ENCODE assay signal across 26 cellular contexts in genomic region chr3:138797508-138798038, GRCh38. TPM values are rescaled to one million over a fixed set of nuclear protein-coding genes. Genes with fewer than 3 reads are reported as not detected.
DNase-seq lines count a peak whose midpoint lies in the region; ATAC-seq and TF ChIP-seq lines count a peak whose summit lies in the region.
"Had no signal": no experiment of that assay in that cellular context is flagged by ENCODE, and none has a peak within 500 bp of the region (broad histone marks: within the 10 kb centered on the region; RNA-seq: fewer than 3 reads in every experiment).

No MANE protein-coding gene starts in this region.

- H3K9me3 ChIP-seq in neutrophil, result no peaks in the 10 kb centered on the region
- no peaks in the 10 kb centered on the region for H3K9me3 ChIP-seq in testis
- H3K9me3 ChIP-seq: A549, stomach, transverse colon had no signal

- TF ChIP-seq CTCF in neutrophil (IDR thresholded peaks at IDR 0.05) (no peak), testis (IDR thresholded peaks at IDR 0.05) (no peak)

- DNase-seq in activated T-cell treated with anti-CD3 and anti-CD28 coated beads, Interleukin-2, amount 50 U/mL, for 24 hours, result no peak
- no peak for DNase-seq in activated T-cell treated with anti-CD3 and anti-CD28 coated beads, Interleukin-2, amount 50 U/mL, for 1 hour
- no peak for DNase-seq in activated CD4-positive, alpha-beta memory T cell treated with anti-CD3 and anti-CD28 coated beads for 36 hours
- DNase-seq in NCI-H524 (lab: John Stamatoyannopoulos, UW) (no peak), testis (no peak)
- DNase-seq: activated CD4-positive, CD25-positive, alpha-beta regulatory T cell; caudate nucleus; mesendoderm; NCI-H1105; NCI-H1930; NCI-H69; occipital lobe; SIG-M5; stomach; SW 1271; transverse colon had no signal

- H3K27ac Mint-ChIP-seq in activated T-cell treated with anti-CD3 and anti-CD28 coated beads, Interleukin-2, amount 50 U/mL, for 24 hours, result peak overlapping the region; percentile 28
- H3K27ac Mint-ChIP-seq in activated CD4-positive, alpha-beta memory T cell treated with anti-CD3 and anti-CD28 coated beads for 36 hours, result peak overlapping the region; percentile 29
- H3K27ac Mint-ChIP-seq: B cell had no signal

- peaks cover 40% of the 10 kb centered on the region for H3K36me3 Mint-ChIP-seq in activated T-cell treated with anti-CD3 and anti-CD28 coated beads, Interleukin-2, amount 50 U/mL, for 24 hours (ENCODE audit: low read depth)
- H3K36me3 Mint-ChIP-seq in activated CD4-positive, alpha-beta memory T cell treated with anti-CD3 and anti-CD28 coated beads for 36 hours, result peaks cover 19% of the 10 kb centered on the region

- peaks cover 5% of the 10 kb centered on the region for H3K36me3 ChIP-seq in neutrophil
- H3K36me3 ChIP-seq in testis (ENCODE audit: low read depth, missing control alignments), result no peaks in the 10 kb centered on the region

- 70 to 77% methylated on average over 1 of the region's 1 CpG for WGBS in testis, 2 donors

- no peaks in the 10 kb centered on the region for H3K27me3 Mint-ChIP-seq in activated T-cell treated with anti-CD3 and anti-CD28 coated beads, Interleukin-2, amount 50 U/mL, for 24 hours
- no peaks in the 10 kb centered on the region for H3K27me3 Mint-ChIP-seq in activated CD4-positive, alpha-beta memory T cell treated with anti-CD3 and anti-CD28 coated beads for 36 hours
- H3K27me3 Mint-ChIP-seq: B cell had no signal

- peaks cover 6% of the 10 kb centered on the region in 2 experiments for H3K4me1 ChIP-seq in neutrophil (ENCODE audit: control insufficient read depth in 1 of 2, insufficient read depth in 1 of 2, low read depth in 1 of 2, low read length in 1 of 2)
- peaks cover 3% of the 10 kb centered on the region for H3K4me1 ChIP-seq in testis
- H3K4me1 ChIP-seq: A549 had no signal

- H3K27me3 ChIP-seq in neutrophil (no peaks in the 10 kb centered on the region), testis (no peaks in the 10 kb centered on the region)
- H3K27me3 ChIP-seq: hepatocyte, stomach, transverse colon had no signal

- POLR2A ChIA-PET in activated CD4-positive, alpha-beta memory T cell treated with anti-CD3 and anti-CD28 coated beads for 36 hours (lab: Charles Lee), result no interaction called here

- H3K4me3 ChIP-seq in neutrophil (ENCODE audit: low read depth in 1 of 2, low read length in 1 of 2) (no peak overlapping the region), testis (no peak overlapping the region)
- H3K4me3 ChIP-seq: A549, hepatocyte, K562, skin epidermis, stomach, transverse colon had no signal

- H3K4me3 Mint-ChIP-seq in activated T-cell treated with anti-CD3 and anti-CD28 coated beads, Interleukin-2, amount 50 U/mL, for 24 hours, result no peak overlapping the region
- H3K4me3 Mint-ChIP-seq in activated CD4-positive, alpha-beta memory T cell treated with anti-CD3 and anti-CD28 coated beads for 36 hours, result no peak overlapping the region
- H3K4me3 Mint-ChIP-seq: B cell had no signal

- intact Hi-C loops in activated CD4-positive, alpha-beta memory T cell treated with anti-CD3 and anti-CD28 coated beads for 36 hours (cut with micrococcal nuclease), result no loop called here
- intact Hi-C loops in testis (cut with DNase I; ENCODE audit: low total_unique reads), result no loop called here

- H3K27ac ChIP-seq in neutrophil, result peak overlapping the region; percentile 6
- no peak overlapping the region for H3K27ac ChIP-seq in testis
- H3K27ac ChIP-seq: A549, hepatocyte, skin epidermis, stomach, transverse colon had no signal

- CTCF ChIA-PET in activated CD4-positive, alpha-beta memory T cell treated with anti-CD3 and anti-CD28 coated beads for 36 hours (lab: Charles Lee), result no interaction called here

- no peak for TF ChIP-seq POLR2A in testis (IDR thresholded peaks at IDR 0.05)

- peaks cover 29% of the 10 kb centered on the region for H3K4me1 Mint-ChIP-seq in activated T-cell treated with anti-CD3 and anti-CD28 coated beads, Interleukin-2, amount 50 U/mL, for 24 hours (ENCODE audit: low read depth)
- H3K4me1 Mint-ChIP-seq in activated CD4-positive, alpha-beta memory T cell treated with anti-CD3 and anti-CD28 coated beads for 36 hours (ENCODE audit: low read depth), result peaks cover 18% of the 10 kb centered on the region

- ATAC-seq in GM18868 (IDR thresholded peaks at IDR 0.05; ENCODE audit: unreplicated experiment) (peak; percentile 57), HG02642 (IDR thresholded peaks at IDR 0.05; ENCODE audit: poor library complexity, unreplicated experiment) (no peak)
- ATAC-seq: A549; activated naive CD4-positive, alpha-beta T cell treated with anti-CD3 and anti-CD28 coated beads, Interleukin-2, amount 50 U/mL, for 72 hours; Panc1 had no signal

- H3K9me3 Mint-ChIP-seq in activated T-cell treated with anti-CD3 and anti-CD28 coated beads, Interleukin-2, amount 50 U/mL, for 24 hours, result no peaks in the 10 kb centered on the region
- no peaks in the 10 kb centered on the region for H3K9me3 Mint-ChIP-seq in activated CD4-positive, alpha-beta memory T cell treated with anti-CD3 and anti-CD28 coated beads for 36 hours

RNA-seq across cellular contexts. Expression of gene PIK3CB, which starts 37.2 kb away (rescaled TPM):
- 10 to 100 TPM; 23.0 to 24.8 TPM for total RNA-seq in activated CD4-positive, alpha-beta memory T cell treated with anti-CD3 and anti-CD28 coated beads for 36 hours
- total RNA-seq in testis, result 10 to 100 TPM; 25.9 to 27.7 TPM
- 14.3 TPM for polyA plus RNA-seq in testis (ENCODE audit: insufficient read depth, low read depth, low replicate concordance)
